In the genomic region with DNA sequence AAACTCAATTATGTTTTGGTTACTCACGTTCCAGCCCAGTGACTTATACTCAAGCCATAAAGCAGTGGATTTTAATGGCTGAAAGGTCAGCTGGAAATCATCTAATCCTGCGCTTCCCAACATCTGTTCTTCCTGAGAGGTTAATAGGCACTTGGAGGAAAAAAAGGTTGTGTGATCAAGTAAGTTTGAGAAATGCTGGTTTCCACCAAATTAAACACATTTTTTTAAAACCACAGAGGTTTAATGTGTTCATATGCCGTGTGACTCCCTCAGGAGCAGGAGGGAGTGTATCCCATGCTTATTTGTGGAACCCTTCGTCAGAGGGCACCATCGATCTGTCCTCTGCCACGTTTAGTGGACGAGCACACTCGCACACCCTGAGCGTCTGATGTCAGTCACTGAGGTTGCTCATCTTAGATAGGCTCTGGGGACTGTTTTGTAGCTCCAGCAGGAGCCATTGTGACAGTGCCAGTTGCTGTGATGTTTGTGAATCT, we compare ENCODE assay signal across 25 cellular contexts. TPM values are rescaled to one million over a fixed set of nuclear protein-coding genes. Genes with fewer than 3 reads are reported as not detected.
A peak's percentile ranks its signal among the peaks of the same experiment; 100 is the strongest.
DNase-seq lines count a peak whose midpoint lies in the region; ATAC-seq, FAIRE-seq and TF ChIP-seq lines count a peak whose summit lies in the region.
"Had no signal": no experiment of that assay in that cellular context is flagged by ENCODE, and none has a peak within 500 bp of the region (broad histone marks: within the 10 kb centered on the region; RNA-seq: fewer than 3 reads in every experiment).

No MANE protein-coding gene starts in this region.

- H3K9me3 Mint-ChIP-seq in astrocyte (ENCODE audit: unreplicated experiment): no peaks in the 10 kb centered on the region
- H3K9me3 Mint-ChIP-seq: activated naive CD4-positive, alpha-beta T cell treated with anti-CD3 and anti-CD28 coated beads, Interleukin-2, amount 50 U/mL, for 24 hours had no signal

- H3K4me1 ChIP-seq in HEK293 (ENCODE audit: control insufficient read depth, insufficient read depth, low read length) (no peaks in the 10 kb centered on the region), astrocyte (ENCODE audit: insufficient read depth, low read length) (peaks cover 3% of the 10 kb centered on the region), osteoblast (ENCODE audit: insufficient read depth, low read length) (peaks cover 30% of the 10 kb centered on the region)
- H3K4me1 ChIP-seq: A549, tibial nerve had no signal

- H3K27ac ChIP-seq in HEK293 (ENCODE audit: extremely low read depth, low read depth, low read length) (no peak overlapping the region), astrocyte (ENCODE audit: low read depth, low read length) (no peak overlapping the region), osteoblast (ENCODE audit: low read depth, low read length) (peak overlapping the region; percentile 68)
- H3K27ac ChIP-seq: A549, RWPE1, tibial nerve had no signal

- H3K4me1 Mint-ChIP-seq in astrocyte (ENCODE audit: low read depth, unreplicated experiment): peaks cover 12% of the 10 kb centered on the region

- H3K9ac ChIP-seq in astrocyte (ENCODE audit: low read length): no peak overlapping the region

- H3K27ac Mint-ChIP-seq in astrocyte (ENCODE audit: unreplicated experiment): peak overlapping the region; percentile 55
- H3K27ac Mint-ChIP-seq: activated naive CD4-positive, alpha-beta T cell treated with anti-CD3 and anti-CD28 coated beads, Interleukin-2, amount 50 U/mL, for 24 hours; nephron had no signal

- no peak overlapping the region for H3K4me3 ChIP-seq in AG09309 (ENCODE audit: control insufficient read depth, low read depth, low read length)
- no peak overlapping the region for H3K4me3 ChIP-seq in HEK293 (ENCODE audit: low read depth, low read length)
- H3K4me3 ChIP-seq in astrocyte (ENCODE audit: insufficient read depth, low read depth, low read length): no peak overlapping the region
- no peak overlapping the region for H3K4me3 ChIP-seq in osteoblast (ENCODE audit: insufficient read depth, low read length)
- H3K4me3 ChIP-seq: A549, tibial nerve had no signal

- ATAC-seq in GM18505 (IDR thresholded peaks at IDR 0.05; ENCODE audit: unreplicated experiment) (no peak), left ventricle myocardium superior (no peak), HG03460 (IDR thresholded peaks at IDR 0.05; ENCODE audit: unreplicated experiment) (no peak)

- H3K9me3 ChIP-seq in HEK293 (ENCODE audit: control insufficient read depth, insufficient read depth, low read depth, low read length): no peaks in the 10 kb centered on the region
- no peaks in the 10 kb centered on the region for H3K9me3 ChIP-seq in astrocyte (ENCODE audit: insufficient read depth, low read depth, low read length)
- no peaks in the 10 kb centered on the region for H3K9me3 ChIP-seq in osteoblast (ENCODE audit: low read depth, low read length)
- H3K9me3 ChIP-seq: A549 had no signal

- DNase-seq in AG09309 (ENCODE audit: low read depth) (peak; percentile 97), astrocyte (ENCODE audit: low read depth) (peak; percentile 18), osteoblast (ENCODE audit: insufficient read length, low spot score, missing footprints) (peak; percentile 75), HuH-7.5 (ENCODE audit: low spot score) (no peak), left ventricle myocardium superior (no peak)
- DNase-seq: activated CD4-positive, alpha-beta T cell treated with anti-CD3 and anti-CD28 coated beads, Interleukin-2, amount 50 U/mL, for 4 hours; dermis blood vessel endothelial cell; DMS79 treated with DMSO at 0.1 percent for 48 hours; Kasumi-1; NCI-H1417 treated with DMSO at 0.1 percent for 48 hours; NCI-H2171 treated with DMSO at 0.1 percent for 48 hours; NCI-H774; stimulated activated CD4-positive, alpha-beta T cell treated with anti-CD3 and anti-CD28 coated beads, Interleukin-15, amount 100 ng/mL, for 24 hours; stimulated activated naive CD4-positive, alpha-beta T cell had no signal

- H4K20me1 ChIP-seq in astrocyte (ENCODE audit: insufficient read depth, low read length) (peaks cover 58% of the 10 kb centered on the region), osteoblast (ENCODE audit: insufficient read depth, low read length) (peaks cover 48% of the 10 kb centered on the region)

- CTCF ChIA-PET in HEK293 (lab: Yijun Ruan, JAX): interaction anchor here (0.7 kb wide), 1 partner anchor 9 kb away, joined by 3 read pairs; no protein-coding TSS in a partner anchor

- H3K27me3 Mint-ChIP-seq in astrocyte (ENCODE audit: low read depth, unreplicated experiment): no peaks in the 10 kb centered on the region
- H3K27me3 Mint-ChIP-seq: activated naive CD4-positive, alpha-beta T cell treated with anti-CD3 and anti-CD28 coated beads, Interleukin-2, amount 50 U/mL, for 24 hours had no signal

- no peak overlapping the region for H3K4me2 ChIP-seq in astrocyte (ENCODE audit: low read length)
- H3K4me2 ChIP-seq in osteoblast (ENCODE audit: insufficient read depth, low read length): peak overlapping the region; percentile 28
- H3K4me2 ChIP-seq: A549 had no signal

- H3K36me3 ChIP-seq in HEK293 (ENCODE audit: control insufficient read depth in 2 of 2, insufficient read depth in 1 of 2, low read length in 2 of 2): no peaks in the 10 kb centered on the region
- no peaks in the 10 kb centered on the region for H3K36me3 ChIP-seq in astrocyte (ENCODE audit: insufficient read depth, low read length)
- peaks cover 7% of the 10 kb centered on the region for H3K36me3 ChIP-seq in osteoblast (ENCODE audit: insufficient read depth, low read length)
- H3K36me3 ChIP-seq: tibial nerve had no signal

- FAIRE-seq in astrocyte (lab: Jason Lieb, UNC): no peak
- FAIRE-seq: A549, H1, keratinocyte had no signal

- H3K4me3 Mint-ChIP-seq in astrocyte (ENCODE audit: unreplicated experiment): no peak overlapping the region
- H3K4me3 Mint-ChIP-seq: activated naive CD4-positive, alpha-beta T cell treated with anti-CD3 and anti-CD28 coated beads, Interleukin-2, amount 50 U/mL, for 24 hours; brain; nephron had no signal

- no peak for TF ChIP-seq CTCF in AG09309 (IDR thresholded peaks at IDR 0.05; ENCODE audit: control insufficient read depth, insufficient read depth, low read depth, low read length, missing control alignments)
- TF ChIP-seq CTCF in HEK293 (tag by site-specific recombination; IDR thresholded peaks at IDR 0.05): no peak
- TF ChIP-seq CTCF in astrocyte (IDR thresholded peaks at IDR 0.05; ENCODE audit: insufficient read depth, low read depth, low read length): no peak
- TF ChIP-seq CTCF in osteoblast (IDR thresholded peaks at IDR 0.05; ENCODE audit: extremely low read depth, low read depth, low read length): no peak

- H3K36me3 Mint-ChIP-seq in astrocyte (ENCODE audit: low read depth, unreplicated experiment): peaks cover 27% of the 10 kb centered on the region
- H3K36me3 Mint-ChIP-seq: activated naive CD4-positive, alpha-beta T cell treated with anti-CD3 and anti-CD28 coated beads, Interleukin-2, amount 50 U/mL, for 24 hours had no signal

- no peak for TF ChIP-seq POLR2A in GM18505 (IDR thresholded peaks at IDR 0.05; ENCODE audit: borderline replicate concordance, extremely low read depth, insufficient read depth, insufficient read length)

- H3K27me3 ChIP-seq in astrocyte (ENCODE audit: insufficient read depth, low read length): no peaks in the 10 kb centered on the region
- H3K27me3 ChIP-seq in osteoblast (ENCODE audit: insufficient read depth, low read length): no peaks in the 10 kb centered on the region
- H3K27me3 ChIP-seq: tibial nerve had no signal

- no peak overlapping the region for H2AFZ ChIP-seq in astrocyte (ENCODE audit: low read depth, low read length)
- H2AFZ ChIP-seq in osteoblast (ENCODE audit: low read length): no peak overlapping the region

- POLR2A ChIA-PET in HEK293 (lab: Yijun Ruan, JAX): no interaction called here

- peaks cover 82% of the 10 kb centered on the region for H3K79me2 ChIP-seq in astrocyte (ENCODE audit: insufficient read depth, low read length)
- peaks cover 95% of the 10 kb centered on the region for H3K79me2 ChIP-seq in osteoblast (ENCODE audit: insufficient read depth, low read length)

- intact Hi-C loops in left ventricle myocardium superior (cut with micrococcal nuclease): no loop called here

TF ChIP-seq in HEK293, 187 proteins besides CTCF, POLR2A, EP300 and RAD21:
- TF ChIP-seq, protein P1, sequence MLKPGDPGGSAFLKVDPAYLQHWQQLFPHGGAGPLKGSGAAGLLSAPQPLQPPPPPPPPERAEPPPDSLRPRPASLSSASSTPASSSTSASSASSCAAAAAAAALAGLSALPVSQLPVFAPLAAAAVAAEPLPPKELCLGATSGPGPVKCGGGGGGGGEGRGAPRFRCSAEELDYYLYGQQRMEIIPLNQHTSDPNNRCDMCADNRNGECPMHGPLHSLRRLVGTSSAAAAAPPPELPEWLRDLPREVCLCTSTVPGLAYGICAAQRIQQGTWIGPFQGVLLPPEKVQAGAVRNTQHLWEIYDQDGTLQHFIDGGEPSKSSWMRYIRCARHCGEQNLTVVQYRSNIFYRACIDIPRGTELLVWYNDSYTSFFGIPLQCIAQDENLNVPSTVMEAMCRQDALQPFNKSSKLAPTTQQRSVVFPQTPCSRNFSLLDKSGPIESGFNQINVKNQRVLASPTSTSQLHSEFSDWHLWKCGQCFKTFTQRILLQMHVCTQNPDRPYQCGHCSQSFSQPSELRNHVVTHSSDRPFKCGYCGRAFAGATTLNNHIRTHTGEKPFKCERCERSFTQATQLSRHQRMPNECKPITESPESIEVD (tag by site-specific recombination; IDR thresholded peaks at IDR 0.05): 0 out of 2 replicates have a peak, but pooled peaks have one; percentile 26
- TF ChIP-seq SCRT2 (tag by site-specific recombination; IDR thresholded peaks at IDR 0.05): no peak

RNA-seq across cellular contexts. Expression of a gene that starts 41.4 kb away (rescaled TPM):
- total RNA-seq in astrocyte (9.2 and 9.8 TPM in 2 replicates), osteoblast (9.8 and 10.3 TPM in 2 replicates), left ventricle myocardium superior (7.7 TPM)

Comparison
In these comparisons a context has a peak if more than half of its experiments do, and no peak if none do; other contexts are left out.
1. DNase-seq: peak in AG09309 (single experiment), astrocyte (single experiment) and osteoblast (single experiment); none in HuH-7.5 (single experiment) and left ventricle myocardium superior (single experiment).